20 cellular contexts compared by ENCODE assay signal in the genomic region with DNA sequence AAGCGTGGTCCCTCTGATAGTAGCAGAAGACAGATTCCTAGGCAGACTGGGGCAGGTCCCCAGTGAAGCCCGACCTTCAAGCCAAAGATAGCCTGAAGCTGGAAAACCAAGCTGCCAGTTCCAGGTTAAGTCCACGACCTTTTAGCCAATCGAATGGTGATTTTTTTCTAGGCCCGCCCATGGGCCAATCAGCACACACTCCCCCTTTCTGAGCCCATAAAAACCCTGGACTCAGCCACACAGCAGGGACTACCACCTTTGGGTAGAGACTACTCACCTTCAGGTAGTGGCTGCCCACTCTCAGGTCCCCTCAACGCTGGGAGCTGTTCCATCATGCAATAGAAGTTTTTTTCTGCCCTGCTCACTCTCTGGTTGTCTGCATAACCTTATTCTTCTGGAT. TPM values are rescaled to one million over a fixed set of nuclear protein-coding genes. Genes with fewer than 3 reads are reported as not detected.
DNase-seq lines count a peak whose midpoint lies in the region; ATAC-seq and TF ChIP-seq lines count a peak whose summit lies in the region.
"Had no signal": no experiment of that assay in that cellular context is flagged by ENCODE, and none has a peak within 500 bp of the region (broad histone marks: within the 10 kb centered on the region; RNA-seq: fewer than 3 reads in every experiment).

No MANE protein-coding gene starts in this region.

- H4K20me1 ChIP-seq in H9 (ENCODE audit: control insufficient read depth, insufficient read depth, insufficient read length) (no peaks in the 10 kb centered on the region), hepatocyte (ENCODE audit: insufficient read depth, poor library complexity, severe bottlenecking) (no peaks in the 10 kb centered on the region)

- H3K79me2 ChIP-seq in H9 (ENCODE audit: insufficient read depth, low read length): no peaks in the 10 kb centered on the region
- H3K79me2 ChIP-seq in hepatocyte: no peaks in the 10 kb centered on the region

- no peak for TF ChIP-seq CTCF in H9 (conservative IDR thresholded peaks at IDR 0.05)
- no peak for TF ChIP-seq CTCF in hepatocyte (IDR thresholded peaks at IDR 0.05; ENCODE audit: poor library complexity)

- no peak overlapping the region for H3T11ph ChIP-seq in H9 (ENCODE audit: low read length)

- H2AK5ac ChIP-seq in H9 (ENCODE audit: insufficient read length, low read length): no peak overlapping the region
- H2AK5ac ChIP-seq in neuronal stem cell (ENCODE audit: low read depth, low read length): no peak overlapping the region

- no peak overlapping the region for H2BK12ac ChIP-seq in H9 (ENCODE audit: insufficient read length, low read depth, low read length)
- H2BK12ac ChIP-seq in neuronal stem cell (ENCODE audit: low read length): no peak overlapping the region

- H3K79me1 ChIP-seq in H9 (ENCODE audit: insufficient read depth, low read depth, low read length, poor library complexity, severe bottlenecking) (no peaks in the 10 kb centered on the region), neuronal stem cell (ENCODE audit: low read depth, low read length) (no peaks in the 10 kb centered on the region)

- H3K27ac Mint-ChIP-seq in H9: no peak overlapping the region; a peak in 1 of 7 replicates
- H3K27ac Mint-ChIP-seq: GM23338 had no signal

- H3K4me2 ChIP-seq in H9 (ENCODE audit: insufficient read depth, insufficient read length, low read length) (no peak overlapping the region), neuronal stem cell (ENCODE audit: insufficient read depth, low read length, poor library complexity, severe bottlenecking) (no peak overlapping the region), hepatocyte (no peak overlapping the region)
- H3K4me2 ChIP-seq: A549, GM23338 had no signal

- intact Hi-C loops in left ventricle myocardium superior (cut with micrococcal nuclease): no loop called here

- no peak overlapping the region for H4K8ac ChIP-seq in H9 (replicated peaks; ENCODE audit: insufficient read length, low read depth, low read length)
- no peak overlapping the region for H4K8ac ChIP-seq in neuronal stem cell (ENCODE audit: low read depth, low read length)

- H3K4me1 ChIP-seq in H9 (ENCODE audit: insufficient read depth, low read length) (no peaks in the 10 kb centered on the region; the same call in 1 of the 2 replicates), neuronal stem cell (ENCODE audit: control insufficient read depth in 2 of 2, insufficient read depth in 1 of 2, low read depth in 1 of 2, low read length in 2 of 2) (peaks cover 0 to 14% of the 10 kb centered on the region in 2 donors), hepatocyte (ENCODE audit: insufficient read depth) (peaks cover 17% of the 10 kb centered on the region)

- H3K27me3 Mint-ChIP-seq in H9 (ENCODE audit: low read depth): no peaks in the 10 kb centered on the region
- H3K27me3 Mint-ChIP-seq: CD4-positive, CD25-positive, alpha-beta regulatory T cell had no signal

- H3K9ac ChIP-seq in H9 (ENCODE audit: extremely low read depth, insufficient read length, low read length) (no peak overlapping the region), neuronal stem cell (ENCODE audit: low read depth, low read length, poor library complexity) (no peak overlapping the region)

- DNase-seq in H9 (peak; percentile 65), cerebellar cortex (ENCODE audit: low spot score) (peak; percentile 10), left ventricle myocardium superior (no peak), neuronal stem cell (ENCODE audit: low spot score) (no peak), hepatocyte (ENCODE audit: low spot score) (no peak), anterior cingulate cortex (lab: John Stamatoyannopoulos, UW) (no peak), AML-193 (lab: John Stamatoyannopoulos, UW) (no peak)
- DNase-seq: CD4-positive, CD25-positive, alpha-beta regulatory T cell; DMS79 treated with DMSO at 0.1 percent for 48 hours; GDM1; KG1; NCI-H1092 treated with DMSO at 0.1 percent for 48 hours; NCI-H1694; NCI-H446; SHP77 treated with DMSO at 0.1 percent for 48 hours had no signal

- peaks cover 2 to 8% of the 10 kb centered on the region in 2 donors for H3K36me3 ChIP-seq in neuronal stem cell (replicated peaks in 1 of 2; ENCODE audit: control insufficient read depth in 2 of 2, insufficient read depth in 2 of 2, low read length in 2 of 2)
- H3K36me3 ChIP-seq in hepatocyte (replicated peaks; ENCODE audit: insufficient read depth, low read depth): no peaks in the 10 kb centered on the region

- peaks cover 12 to 19% of the 10 kb centered on the region in 2 experiments for H3K4me1 Mint-ChIP-seq in H9

- H3K4ac ChIP-seq in H9 (ENCODE audit: low read depth, low read length) (no peak overlapping the region), neuronal stem cell (ENCODE audit: low read length) (no peak overlapping the region)

- H2BK5ac ChIP-seq in H9 (ENCODE audit: insufficient read length, low read length): no peak overlapping the region
- no peak overlapping the region for H2BK5ac ChIP-seq in neuronal stem cell (ENCODE audit: low read length)

- H3K9me3 Mint-ChIP-seq in H9: no peaks in the 10 kb centered on the region; a peak in 1 of 5 replicates
- H3K9me3 Mint-ChIP-seq: CD4-positive, CD25-positive, alpha-beta regulatory T cell had no signal

- no peak overlapping the region for H2AFZ ChIP-seq in H9 (ENCODE audit: low read length)
- H2AFZ ChIP-seq in neuronal stem cell (ENCODE audit: low read length): peak overlapping the region; percentile 32
- no peak overlapping the region for H2AFZ ChIP-seq in hepatocyte
- H2AFZ ChIP-seq: GM23338 had no signal

- H3K27ac ChIP-seq in H9 (ENCODE audit: insufficient read length, low read depth, low read length) (no peak overlapping the region), neuronal stem cell (replicated peaks; ENCODE audit: low read length) (no peak overlapping the region), hepatocyte (no peak overlapping the region)
- H3K27ac ChIP-seq: A549, HL-60 had no signal

- no peak overlapping the region for H3K18ac ChIP-seq in H9 (ENCODE audit: insufficient read length, low read depth, low read length)
- H3K18ac ChIP-seq in neuronal stem cell (ENCODE audit: low read length): no peak overlapping the region

- H3K23ac ChIP-seq in H9 (ENCODE audit: insufficient read length, low read depth, low read length): no peak overlapping the region
- H3K23ac ChIP-seq in neuronal stem cell (ENCODE audit: low read depth, low read length, poor library complexity): no peak overlapping the region

- no peaks in the 10 kb centered on the region for H3K23me2 ChIP-seq in H9 (ENCODE audit: insufficient read length, low read depth, low read length, poor library complexity, severe bottlenecking)

- H3K36me3 Mint-ChIP-seq in H9 (ENCODE audit: insufficient read depth in 1 of 3, low read depth in 3 of 3): no peaks in the 10 kb centered on the region
- H3K36me3 Mint-ChIP-seq: CD4-positive, CD25-positive, alpha-beta regulatory T cell had no signal

- no peak overlapping the region for H3K56ac ChIP-seq in H9 (ENCODE audit: insufficient read length, low read depth, low read length)

- H4K91ac ChIP-seq in H9 (ENCODE audit: insufficient read length, low read depth, low read length) (no peak overlapping the region), neuronal stem cell (ENCODE audit: low read depth, low read length, poor library complexity) (no peak overlapping the region)

- H3K4me3 ChIP-seq in neuronal stem cell (ENCODE audit: low read length in 2 of 2) (no peak overlapping the region), hepatocyte (no peak overlapping the region)
- H3K4me3 ChIP-seq: A549, GM23338 had no signal

- no peak overlapping the region for H2BK120ac ChIP-seq in H9 (ENCODE audit: low read depth, low read length, poor library complexity, severe bottlenecking)
- no peak overlapping the region for H2BK120ac ChIP-seq in neuronal stem cell (ENCODE audit: low read depth, low read length)

- ATAC-seq in left ventricle myocardium superior (peak; percentile 58), GM21717 (IDR thresholded peaks at IDR 0.05; ENCODE audit: unreplicated experiment) (no peak)
- ATAC-seq: A549, GM23338, Panc1 had no signal

- no peak overlapping the region for H4K5ac ChIP-seq in H9 (ENCODE audit: insufficient read length, low read depth, low read length)

- H3K9me2 ChIP-seq in hepatocyte (replicated peaks; ENCODE audit: insufficient read depth): no peaks in the 10 kb centered on the region

- no peak overlapping the region for H2BK20ac ChIP-seq in H9 (ENCODE audit: low read depth, low read length, poor library complexity, severe bottlenecking)

- H3K9me3 ChIP-seq in H9 (ENCODE audit: control insufficient read depth, low read depth, low read length): no peaks in the 10 kb centered on the region
- peaks cover 0 to 1% of the 10 kb centered on the region in 2 donors for H3K9me3 ChIP-seq in neuronal stem cell (replicated peaks in 1 of 2; ENCODE audit: control insufficient read depth in 2 of 2, insufficient read depth in 1 of 2, low read depth in 1 of 2, low read length in 2 of 2)
- H3K9me3 ChIP-seq in hepatocyte (ENCODE audit: low read depth): no peaks in the 10 kb centered on the region
- H3K9me3 ChIP-seq: A549 had no signal

- WGBS in H9 (ENCODE audit: extremely low coverage, insufficient read length, low lambda C conversion rate): no CpG with 5 or more reads among the region's 6 CpGs
- no CpG with 5 or more reads among the region's 6 CpGs for WGBS in neuronal stem cell (ENCODE audit: extremely low coverage in 2 of 2, insufficient read length in 2 of 2, insufficient replicate concordance in 1 of 2), 2 donors
- 73% methylated on average over 6 of the region's 6 CpGs for WGBS in hepatocyte (ENCODE audit: low lambda C conversion rate, missing lambda C conversion rate)

- H2BK15ac ChIP-seq in H9 (ENCODE audit: low read depth, low read length) (no peak overlapping the region), neuronal stem cell (ENCODE audit: low read length) (no peak overlapping the region)

- H3K14ac ChIP-seq in H9 (ENCODE audit: insufficient read depth, low read length) (no peak overlapping the region; the same call in 1 of the 2 replicates), neuronal stem cell (ENCODE audit: low read length) (no peak overlapping the region)

- no peaks in the 10 kb centered on the region for H3K27me3 ChIP-seq in H9 (ENCODE audit: insufficient read depth, low read length)
- no peaks in the 10 kb centered on the region for H3K27me3 ChIP-seq in neuronal stem cell (ENCODE audit: control insufficient read depth in 3 of 3, insufficient read depth in 3 of 3, low read depth in 1 of 3, low read length in 3 of 3)
- H3K27me3 ChIP-seq in hepatocyte: no peaks in the 10 kb centered on the region

- no peak overlapping the region for H3K4me3 Mint-ChIP-seq in H9
- H3K4me3 Mint-ChIP-seq: GM23338 had no signal

RNA-seq across cellular contexts. Expression of a gene that starts 14.5 kb away (rescaled TPM):
- total RNA-seq in H9 (2021): 23.4 and 25.4 TPM in 2 replicates
- total RNA-seq in left ventricle myocardium superior: 153 TPM
- 23.7 TPM for polyA plus RNA-seq in neuronal stem cell (2013, experiment 1 of 2)
- 23.8 TPM for polyA plus RNA-seq in neuronal stem cell (2013, experiment 2 of 2)
- 97.7 and 106 TPM in 2 replicates for total RNA-seq in hepatocyte
- 154 and 204 TPM in 2 replicates for polyA plus RNA-seq in hepatocyte

RNA-seq across cellular contexts. Expression of a gene that starts 24.3 kb away (rescaled TPM):
- total RNA-seq in H9 (2021): 40.4 and 42.0 TPM in 2 replicates
- 22.9 TPM for total RNA-seq in left ventricle myocardium superior
- polyA plus RNA-seq in neuronal stem cell (2013, experiment 1 of 2): 19.0 TPM
- 19.4 TPM for polyA plus RNA-seq in neuronal stem cell (2013, experiment 2 of 2)
- 15.3 and 16.6 TPM in 2 replicates for total RNA-seq in hepatocyte
- 25.6 and 26.9 TPM in 2 replicates for polyA plus RNA-seq in hepatocyte

RNA-seq across cellular contexts. Expression of a gene that starts 41.2 kb away (rescaled TPM):
- total RNA-seq in H9 (2021) (2,120 and 2,130 TPM in 2 replicates), left ventricle myocardium superior (574 TPM), hepatocyte (3,340 and 3,712 TPM in 2 replicates)
- 4,775 TPM for polyA plus RNA-seq in neuronal stem cell (2013, experiment 1 of 2)
- 4,899 TPM for polyA plus RNA-seq in neuronal stem cell (2013, experiment 2 of 2)
- polyA plus RNA-seq in hepatocyte: 400 and 446 TPM in 2 replicates

Comparison
In these comparisons a context has a peak if more than half of its experiments do, and no peak if none do; other contexts are left out.
1. DNase-seq: peak in H9 (single experiment) and cerebellar cortex (single experiment); none in left ventricle myocardium superior (single experiment), neuronal stem cell (single experiment), hepatocyte (single experiment), anterior cingulate cortex (0 of 58) and AML-193 (0 of 2).